In genomic region chrX:35786271-35786670, GRCh38 we compare ENCODE assay signal across 23 cellular contexts. TPM values are rescaled to one million over a fixed set of nuclear protein-coding genes. Genes with fewer than 3 reads are reported as not detected.
DNase-seq lines count a peak whose midpoint lies in the region; TF ChIP-seq lines count a peak whose summit lies in the region.
"Had no signal": no experiment of that assay in that cellular context is flagged by ENCODE, and none has a peak within 500 bp of the region (broad histone marks: within the 10 kb centered on the region; RNA-seq: fewer than 3 reads in every experiment).

No MANE protein-coding gene starts in this region.

- no peak overlapping the region for H3K4me3 ChIP-seq in coronary artery
- H3K4me3 ChIP-seq: BLaER1 treated with 17β-estradiol and CSF1 and Interleukin-3, amounts not matched to agents 10 nM and 100 nM; GM12878; GM23338 had no signal

- TF ChIP-seq CTCF in Calu3 (IDR thresholded peaks at IDR 0.05; ENCODE audit: unreplicated experiment) (no peak), coronary artery (IDR thresholded peaks at IDR 0.05) (no peak)

- H3K4me3 Mint-ChIP-seq in Calu3 (ENCODE audit: low read depth, unreplicated experiment), result no peak overlapping the region
- H3K4me3 Mint-ChIP-seq: B cell; CD4-positive, CD25-positive, alpha-beta regulatory T cell; CD8-positive, alpha-beta memory T cell; GM23338 had no signal

- CTCF ChIA-PET in Calu3 (lab: Charles Lee), result no interaction called here

- intact Hi-C loops in Calu3 (cut with micrococcal nuclease; ENCODE audit: unreplicated experiment), result no loop called here

- H3K27me3 Mint-ChIP-seq in Calu3 (ENCODE audit: unreplicated experiment), result no peaks in the 10 kb centered on the region
- H3K27me3 Mint-ChIP-seq: B cell; CD4-positive, CD25-positive, alpha-beta regulatory T cell; CD8-positive, alpha-beta memory T cell had no signal

- peaks cover 26% of the 10 kb centered on the region for H3K4me1 Mint-ChIP-seq in Calu3 (ENCODE audit: low read depth, unreplicated experiment)
- H3K4me1 Mint-ChIP-seq: B cell; CD4-positive, CD25-positive, alpha-beta regulatory T cell; CD8-positive, alpha-beta memory T cell had no signal

- H3K36me3 Mint-ChIP-seq in Calu3 (ENCODE audit: insufficient read depth, unreplicated experiment), result peaks cover 6% of the 10 kb centered on the region
- H3K36me3 Mint-ChIP-seq: CD4-positive, CD25-positive, alpha-beta regulatory T cell; CD8-positive, alpha-beta memory T cell had no signal

- BruUV-seq in Calu3 (replicated peaks; lab: Mats Ljungman, UMichigan), result no TSS peak

- DNase-seq in Calu3 (no peak), HT-29 (ENCODE audit: low spot score) (peak; percentile 47), epithelial cell of prostate (ENCODE audit: low read depth, low spot score) (no peak), renal cortical epithelial cell (ENCODE audit: low read depth) (peak; percentile 0), NCI-H146 treated with DMSO at 0.1 percent for 48 hours (lab: John Stamatoyannopoulos, UW; ENCODE audit: unreplicated experiment) (no peak), caudate nucleus (lab: John Stamatoyannopoulos, UW) (no peak), hypothalamus (lab: John Stamatoyannopoulos, UW) (no peak), coronary artery (ENCODE audit: low spot score) (no peak)
- DNase-seq: 8988T; CD4-positive, CD25-positive, alpha-beta regulatory T cell; CD8-positive, alpha-beta memory T cell; COR-L47; DMS153; DND-41; EL; HCEC 1CT; KG1 had no signal

- peak overlapping the region; percentile 24 for H3K27ac ChIP-seq in epithelial cell of prostate
- H3K27ac ChIP-seq in caudate nucleus (ENCODE audit: low read depth, low read length), result no peak overlapping the region
- H3K27ac ChIP-seq in coronary artery, result no peak overlapping the region
- H3K27ac ChIP-seq: BLaER1 treated with 17β-estradiol and CSF1 and Interleukin-3, amounts not matched to agents 10 nM and 100 nM had no signal

- no peaks in the 10 kb centered on the region for H3K9me3 Mint-ChIP-seq in Calu3 (ENCODE audit: low read depth, unreplicated experiment)
- H3K9me3 Mint-ChIP-seq: GM23338 had no signal

- peak overlapping the region; percentile 74 for H3K27ac Mint-ChIP-seq in Calu3 (ENCODE audit: unreplicated experiment)
- H3K27ac Mint-ChIP-seq: B cell; CD4-positive, CD25-positive, alpha-beta regulatory T cell; CD8-positive, alpha-beta memory T cell; GM23338 had no signal

RNA-seq across cellular contexts. Expression of gene MAGEB16, which starts 11.9 kb away (rescaled TPM):
- total RNA-seq in Calu3 (2022) (not detected in 2 replicates), renal cortical epithelial cell (0.17 TPM in 1 of 2 replicates, not detected in the other)
- total RNA-seq in HT-29 (2014; rRNA removed; shearing (Covaris generic)), result not detected in 2 replicates
- total RNA-seq: A673; B cell; CD4-positive, CD25-positive, alpha-beta regulatory T cell; CD8-positive, alpha-beta memory T cell; G401 had no signal

Comparison
In these comparisons a context has a peak if more than half of its experiments do, and no peak if none do; other contexts are left out.
1. DNase-seq: peak in HT-29 (single experiment) and renal cortical epithelial cell (single experiment); none in Calu3 (single experiment), epithelial cell of prostate (single experiment), NCI-H146 treated with DMSO at 0.1 percent for 48 hours (single experiment), caudate nucleus (0 of 61), hypothalamus (0 of 51) and coronary artery (single experiment).